20 cellular contexts compared by ENCODE assay signal in genomic region chr7:85595639-85596268, GRCh38.
DNase-seq lines count a peak whose midpoint lies in the region; ATAC-seq and TF ChIP-seq lines count a peak whose summit lies in the region.
"Had no signal": no experiment of that assay in that cellular context is flagged by ENCODE, and none has a peak within 500 bp of the region (broad histone marks: within the 10 kb centered on the region; RNA-seq: fewer than 3 reads in every experiment).

No MANE protein-coding gene starts in this region.

- no peaks in the 10 kb centered on the region for H3K79me2 ChIP-seq in mammary epithelial cell (ENCODE audit: insufficient read depth, low read length)

- H3K27ac ChIP-seq in mammary epithelial cell (ENCODE audit: insufficient read depth, low read depth, low read length) (no peak overlapping the region), breast epithelium (no peak overlapping the region)
- H3K27ac ChIP-seq: epithelial cell of prostate, suprapubic skin had no signal

- H3K9ac ChIP-seq in mammary epithelial cell (ENCODE audit: insufficient read depth, low read length): no peak overlapping the region

- H3K27me3 Mint-ChIP-seq in type B pancreatic cell: no peaks in the 10 kb centered on the region
- no peaks in the 10 kb centered on the region for H3K27me3 Mint-ChIP-seq in activated naive CD8-positive, alpha-beta T cell treated with anti-CD3 and anti-CD28 coated beads for 36 hours
- H3K27me3 Mint-ChIP-seq: activated CD4-positive, alpha-beta memory T cell treated with anti-CD3 and anti-CD28 coated beads for 36 hours had no signal

- dilution Hi-C loops in mammary epithelial cell (cut with HindIII; ENCODE audit: low sequenced_read_pairs): no loop called here

- no peaks in the 10 kb centered on the region for H3K27me3 ChIP-seq in mammary epithelial cell (ENCODE audit: insufficient read depth, low read length)
- no peaks in the 10 kb centered on the region for H3K27me3 ChIP-seq in breast epithelium
- H3K27me3 ChIP-seq: suprapubic skin had no signal

- no peaks in the 10 kb centered on the region for H3K9me3 Mint-ChIP-seq in type B pancreatic cell
- H3K9me3 Mint-ChIP-seq in activated naive CD8-positive, alpha-beta T cell treated with anti-CD3 and anti-CD28 coated beads for 36 hours: no peaks in the 10 kb centered on the region
- H3K9me3 Mint-ChIP-seq: activated CD4-positive, alpha-beta memory T cell treated with anti-CD3 and anti-CD28 coated beads for 36 hours; activated naive CD8-positive, alpha-beta T cell treated with anti-CD3 and anti-CD28 coated beads, Interleukin-2, amount 10 ng/mL, durations not matched to agents 7 days and 5 days had no signal

- BruUV-seq in mammary epithelial cell (replicated peaks; lab: Mats Ljungman, UMichigan): no TSS peak

- H4K20me1 ChIP-seq in mammary epithelial cell (ENCODE audit: insufficient read depth, low read length): no peaks in the 10 kb centered on the region

- no peak overlapping the region for H3K4me2 ChIP-seq in mammary epithelial cell (ENCODE audit: insufficient read depth, low read depth, low read length)

- CTCF ChIA-PET in mammary epithelial cell (lab: Charles Lee; ENCODE audit: low non-redundant PET): no interaction called here

- intact Hi-C loops in mammary epithelial cell (cut with micrococcal nuclease) (no loop called here), breast epithelium (cut with DNase I; ENCODE audit: low total_unique reads) (no loop called here)

- DNase-seq in mammary epithelial cell (peak; percentile 2), breast epithelium (ENCODE audit: low spot score in 2 of 2) (no peak), fibroblast of pulmonary artery (ENCODE audit: low read depth) (peak; percentile 57), type B pancreatic cell (ENCODE audit: extremely low spot score, unreplicated experiment) (no peak), NCI-H1417 treated with DMSO at 0.1 percent for 48 hours (lab: John Stamatoyannopoulos, UW) (no peak)
- DNase-seq in activated naive CD8-positive, alpha-beta T cell treated with anti-CD3 and anti-CD28 coated beads for 36 hours: no peak
- DNase-seq: activated CD4-positive, alpha-beta memory T cell treated with anti-CD3 and anti-CD28 coated beads for 36 hours; activated naive CD8-positive, alpha-beta T cell treated with anti-CD3 and anti-CD28 coated beads, Interleukin-2, amount 10 ng/mL, durations not matched to agents 7 days and 5 days; activated T-cell treated with anti-CD3 and anti-CD28 coated beads, Interleukin-2, amount 50 U/mL, for 4 hours; kidney glomerular epithelial cell; midbrain; NCI-H2029 treated with DMSO at 0.1 percent for 48 hours; NCI-H526 treated with DMSO at 0.1 percent for 48 hours; stimulated activated CD8-positive, alpha-beta memory T cell treated with anti-CD3 and anti-CD28 coated beads, Interleukin-4, amount 100 ng/mL, for 48 hours had no signal

- no peak for TF ChIP-seq POLR2A in breast epithelium (IDR thresholded peaks at IDR 0.05)

- ATAC-seq in SK-N-SH treated with all-trans-retinoic acid at 6 μM for 48 hours (peak; percentile 65), HG02763 (IDR thresholded peaks at IDR 0.05; ENCODE audit: unreplicated experiment) (no peak)
- ATAC-seq: activated T-cell treated with anti-CD3 and anti-CD28 coated beads, Interleukin-2, amount 50 U/mL, for 4 hours; Panc1; sciatic nerve had no signal

- H2AFZ ChIP-seq in mammary epithelial cell (ENCODE audit: low read depth, low read length): no peak overlapping the region

- H3K4me3 Mint-ChIP-seq in type B pancreatic cell: no peak overlapping the region
- no peak overlapping the region for H3K4me3 Mint-ChIP-seq in activated naive CD8-positive, alpha-beta T cell treated with anti-CD3 and anti-CD28 coated beads for 36 hours
- H3K4me3 Mint-ChIP-seq: activated CD4-positive, alpha-beta memory T cell treated with anti-CD3 and anti-CD28 coated beads for 36 hours; activated naive CD8-positive, alpha-beta T cell treated with anti-CD3 and anti-CD28 coated beads, Interleukin-2, amount 10 ng/mL, durations not matched to agents 7 days and 5 days; activated T-cell treated with anti-CD3 and anti-CD28 coated beads, Interleukin-2, amount 50 U/mL, for 4 hours had no signal

- peaks cover 25% of the 10 kb centered on the region for H3K4me1 Mint-ChIP-seq in type B pancreatic cell (ENCODE audit: unreplicated experiment)
- H3K4me1 Mint-ChIP-seq in activated naive CD8-positive, alpha-beta T cell treated with anti-CD3 and anti-CD28 coated beads for 36 hours: no peaks in the 10 kb centered on the region
- H3K4me1 Mint-ChIP-seq: activated naive CD8-positive, alpha-beta T cell treated with anti-CD3 and anti-CD28 coated beads, Interleukin-2, amount 10 ng/mL, durations not matched to agents 7 days and 5 days had no signal

- no peak for TF ChIP-seq CTCF in mammary epithelial cell (conservative IDR thresholded peaks at IDR 0.05 in 1 of 2, IDR thresholded peaks at IDR 0.05 in 1 of 2; ENCODE audit: extremely low read depth in 1 of 2, insufficient read depth in 1 of 2, low read depth in 1 of 2, low read length in 2 of 2)
- TF ChIP-seq CTCF in breast epithelium (IDR thresholded peaks at IDR 0.05): no peak
- no peak for TF ChIP-seq CTCF in fibroblast of pulmonary artery (IDR thresholded peaks at IDR 0.05; ENCODE audit: low read length, missing control alignments)
- no peak for TF ChIP-seq CTCF in type B pancreatic cell (conservative IDR thresholded peaks at IDR 0.05)

- H3K4me3 ChIP-seq in mammary epithelial cell (replicated peaks in 1 of 3; ENCODE audit: insufficient read depth in 1 of 3, low read depth in 2 of 3, low read length in 3 of 3): no peak overlapping the region
- no peak overlapping the region for H3K4me3 ChIP-seq in breast epithelium
- H3K4me3 ChIP-seq in fibroblast of pulmonary artery (replicated peaks; ENCODE audit: low read depth, low read length): no peak overlapping the region
- H3K4me3 ChIP-seq: suprapubic skin had no signal

- H3K4me1 ChIP-seq in mammary epithelial cell (ENCODE audit: insufficient read depth, low read length) (no peaks in the 10 kb centered on the region), breast epithelium (no peaks in the 10 kb centered on the region)
- H3K4me1 ChIP-seq: suprapubic skin had no signal

- H3K36me3 Mint-ChIP-seq in type B pancreatic cell: no peaks in the 10 kb centered on the region
- H3K36me3 Mint-ChIP-seq in activated naive CD8-positive, alpha-beta T cell treated with anti-CD3 and anti-CD28 coated beads for 36 hours: no peaks in the 10 kb centered on the region
- H3K36me3 Mint-ChIP-seq: activated CD4-positive, alpha-beta memory T cell treated with anti-CD3 and anti-CD28 coated beads for 36 hours; activated naive CD8-positive, alpha-beta T cell treated with anti-CD3 and anti-CD28 coated beads, Interleukin-2, amount 10 ng/mL, durations not matched to agents 7 days and 5 days had no signal

- in situ Hi-C loops in mammary epithelial cell (cut with MboI; ENCODE audit: low sequenced_read_pairs in 2 of 2): no loop called here

- H3K9me3 ChIP-seq in mammary epithelial cell (replicated peaks; ENCODE audit: insufficient read depth, low read length): no peaks in the 10 kb centered on the region
- no peaks in the 10 kb centered on the region for H3K9me3 ChIP-seq in breast epithelium
- H3K9me3 ChIP-seq: suprapubic skin had no signal

- no peak overlapping the region for H3K27ac Mint-ChIP-seq in type B pancreatic cell
- H3K27ac Mint-ChIP-seq in activated naive CD8-positive, alpha-beta T cell treated with anti-CD3 and anti-CD28 coated beads for 36 hours: no peak overlapping the region
- H3K27ac Mint-ChIP-seq: activated CD4-positive, alpha-beta memory T cell treated with anti-CD3 and anti-CD28 coated beads for 36 hours; activated naive CD8-positive, alpha-beta T cell treated with anti-CD3 and anti-CD28 coated beads, Interleukin-2, amount 10 ng/mL, durations not matched to agents 7 days and 5 days had no signal

- H3K36me3 ChIP-seq in mammary epithelial cell (ENCODE audit: insufficient read depth, low read length): no peaks in the 10 kb centered on the region
- no peaks in the 10 kb centered on the region for H3K36me3 ChIP-seq in breast epithelium
- H3K36me3 ChIP-seq: suprapubic skin had no signal

TF ChIP-seq in SK-N-SH treated with all-trans-retinoic acid at 6 μM for 48 hours, 23 proteins besides CTCF, POLR2A, EP300 and RAD21:
- no peak for TF ChIP-seq SNAI2 (CRISPR knock-in tag; IDR thresholded peaks at IDR 0.05)
- TF ChIP-seq RARB (CRISPR knock-in tag; IDR thresholded peaks at IDR 0.05): no peak
- no peak for TF ChIP-seq ARNTL (CRISPR knock-in tag; IDR thresholded peaks at IDR 0.05; ENCODE audit: borderline replicate concordance, low read depth)
- no peak for TF ChIP-seq ZFP3 (CRISPR knock-in tag; IDR thresholded peaks at IDR 0.05)
- TF ChIP-seq ESRRG (CRISPR knock-in tag; IDR thresholded peaks at IDR 0.05): no peak
- no peak for TF ChIP-seq TSHZ2 (CRISPR knock-in tag; IDR thresholded peaks at IDR 0.05)
- peak; percentile 60 for TF ChIP-seq ISL1 (CRISPR knock-in tag; IDR thresholded peaks at IDR 0.05)

Comparison
In these comparisons a context has a peak if more than half of its experiments do, and no peak if none do; other contexts are left out.
1. DNase-seq: peak in mammary epithelial cell (single experiment) and fibroblast of pulmonary artery (single experiment); none in breast epithelium (0 of 2), type B pancreatic cell (single experiment), activated naive CD8-positive, alpha-beta T cell treated with anti-CD3 and anti-CD28 coated beads for 36 hours (single experiment) and NCI-H1417 treated with DMSO at 0.1 percent for 48 hours (single experiment).